In the genomic region with DNA sequence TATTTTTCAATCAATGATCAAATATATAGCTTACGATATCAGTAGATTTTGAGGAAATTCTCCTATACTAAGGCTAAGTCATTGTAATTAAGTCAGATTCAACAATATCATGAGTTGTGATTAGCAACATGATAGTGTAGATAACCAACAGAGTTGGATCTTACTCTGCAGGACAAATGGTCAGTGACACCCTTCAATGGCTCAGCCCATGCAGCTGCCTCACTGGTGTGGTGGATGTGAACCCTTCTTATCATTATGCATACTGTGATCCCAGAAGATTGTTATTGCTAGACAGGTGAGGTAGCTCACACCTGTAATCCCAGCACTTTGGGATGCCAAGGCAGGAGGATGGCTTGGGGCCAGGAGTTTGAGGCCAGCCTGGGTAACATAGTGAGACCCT, we compare ENCODE assay signal across 21 cellular contexts.
"Had no signal": no experiment of that assay in that cellular context is flagged by ENCODE, and none has a peak within 500 bp of the region (broad histone marks: within the 10 kb centered on the region; RNA-seq: fewer than 3 reads in every experiment).

No MANE protein-coding gene starts in this region.

- H3K9me3 Mint-ChIP-seq: activated T-helper 17 cell treated with anti-CD3 and anti-CD28 coated beads, Interleukin-2, amount 50 U/mL, for 72 hours; effector memory CD8-positive, alpha-beta T cell; natural killer cell treated with Interleukin-12 subunit alpha and Interleukin-12 subunit beta and Interleukin-15 and Interleukin-18, amount 100 ng/mL, for 72 hours; stimulated activated memory B cell treated with anti-CD40 and anti-IgM and Interleukin-4, amounts not matched to agents 10 μg/mL and 1 μg/mL and 100 μg/mL, for 72 hours had no signal

- H3K9me3 ChIP-seq: adrenal gland, ascending aorta, colonic mucosa, esophagus muscularis mucosa, pancreas, stomach, suprapubic skin, tibial nerve had no signal

- H3K27ac Mint-ChIP-seq: activated naive CD8-positive, alpha-beta T cell; activated T-helper 17 cell treated with anti-CD3 and anti-CD28 coated beads, Interleukin-2, amount 50 U/mL, for 72 hours; effector memory CD8-positive, alpha-beta T cell; natural killer cell treated with Interleukin-12 subunit alpha and Interleukin-12 subunit beta and Interleukin-15 and Interleukin-18, amount 100 ng/mL, for 72 hours; stimulated activated memory B cell treated with anti-CD40 and anti-IgM and Interleukin-4, amounts not matched to agents 10 μg/mL and 1 μg/mL and 100 μg/mL, for 72 hours had no signal

- ATAC-seq: activated T-helper 17 cell treated with anti-CD3 and anti-CD28 coated beads, Interleukin-2, amount 50 U/mL, for 72 hours; effector memory CD8-positive, alpha-beta T cell; left ventricle myocardium superior; natural killer cell treated with Interleukin-12 subunit alpha and Interleukin-12 subunit beta and Interleukin-15 and Interleukin-18, amount 100 ng/mL, for 72 hours; pancreas; right cardiac atrium; stimulated activated memory B cell treated with anti-CD40 and anti-IgM and Interleukin-4, amounts not matched to agents 10 μg/mL and 1 μg/mL and 100 μg/mL, for 72 hours had no signal

- H3K4me1 ChIP-seq: colonic mucosa, pancreas had no signal

- H3K27me3 ChIP-seq: adrenal gland, ascending aorta, colonic mucosa, dorsolateral prefrontal cortex, esophagus muscularis mucosa, pancreas, stomach, suprapubic skin, tibial nerve had no signal

- DNase-seq: activated T-cell treated with anti-CD3 and anti-CD28 coated beads, Interleukin-2, amount 50 U/mL, for 1 hour; adrenal gland; colonic mucosa; dorsolateral prefrontal cortex; effector memory CD8-positive, alpha-beta T cell; hippocampal formation; left ventricle myocardium superior; pancreas; right cardiac atrium; stimulated activated CD4-positive, alpha-beta T cell treated with anti-CD3 and anti-CD28 coated beads, Interleukin-1b, Interleukin-23, amount 100 ng/mL, for 48 hours; stomach; WERI-Rb-1 had no signal

- H3K27me3 Mint-ChIP-seq: activated naive CD8-positive, alpha-beta T cell; activated T-helper 17 cell treated with anti-CD3 and anti-CD28 coated beads, Interleukin-2, amount 50 U/mL, for 72 hours; effector memory CD8-positive, alpha-beta T cell; stimulated activated memory B cell treated with anti-CD40 and anti-IgM and Interleukin-4, amounts not matched to agents 10 μg/mL and 1 μg/mL and 100 μg/mL, for 72 hours had no signal

- H3K27ac ChIP-seq: adrenal gland, ascending aorta, colonic mucosa, dorsolateral prefrontal cortex, esophagus muscularis mucosa, pancreas, skin epidermis, stomach, suprapubic skin, tibial nerve, WERI-Rb-1 had no signal

- H3K36me3 ChIP-seq: adrenal gland, ascending aorta, colonic mucosa, esophagus muscularis mucosa, pancreas, stomach, suprapubic skin, tibial nerve had no signal

- H3K4me3 Mint-ChIP-seq: activated naive CD8-positive, alpha-beta T cell; activated T-helper 17 cell treated with anti-CD3 and anti-CD28 coated beads, Interleukin-2, amount 50 U/mL, for 72 hours; effector memory CD8-positive, alpha-beta T cell; natural killer cell treated with Interleukin-12 subunit alpha and Interleukin-12 subunit beta and Interleukin-15 and Interleukin-18, amount 100 ng/mL, for 72 hours; stimulated activated memory B cell treated with anti-CD40 and anti-IgM and Interleukin-4, amounts not matched to agents 10 μg/mL and 1 μg/mL and 100 μg/mL, for 72 hours had no signal

- H3K4me3 ChIP-seq: adrenal gland, ascending aorta, colonic mucosa, esophagus muscularis mucosa, pancreas, skin epidermis, stomach, suprapubic skin, tibial nerve had no signal
